In genomic region chr9:93368437-93368836, GRCh38 we compare ENCODE assay signal across 8 cellular contexts.
"Had no signal": no experiment of that assay in that cellular context is flagged by ENCODE, and none has a peak within 500 bp of the region (broad histone marks: within the 10 kb centered on the region; RNA-seq: fewer than 3 reads in every experiment).

No MANE protein-coding gene starts in this region.

- H3K4me2 ChIP-seq: KMS-11 had no signal

- ATAC-seq: HepG2 had no signal

- H3K36me3 Mint-ChIP-seq: IgD-negative memory B cell had no signal

- FAIRE-seq: HepG2, HTR-8/SVneo had no signal

- H3K27ac ChIP-seq: HL-60, KMS-11 had no signal

- H3K9ac ChIP-seq: KMS-11 had no signal

- DNase-seq: IMR-90, KBM-7, KG1 had no signal

- H3K4me3 Mint-ChIP-seq: IgD-negative memory B cell had no signal
